Comparison of ENCODE assay signal across 8 cellular contexts in the genomic region with DNA sequence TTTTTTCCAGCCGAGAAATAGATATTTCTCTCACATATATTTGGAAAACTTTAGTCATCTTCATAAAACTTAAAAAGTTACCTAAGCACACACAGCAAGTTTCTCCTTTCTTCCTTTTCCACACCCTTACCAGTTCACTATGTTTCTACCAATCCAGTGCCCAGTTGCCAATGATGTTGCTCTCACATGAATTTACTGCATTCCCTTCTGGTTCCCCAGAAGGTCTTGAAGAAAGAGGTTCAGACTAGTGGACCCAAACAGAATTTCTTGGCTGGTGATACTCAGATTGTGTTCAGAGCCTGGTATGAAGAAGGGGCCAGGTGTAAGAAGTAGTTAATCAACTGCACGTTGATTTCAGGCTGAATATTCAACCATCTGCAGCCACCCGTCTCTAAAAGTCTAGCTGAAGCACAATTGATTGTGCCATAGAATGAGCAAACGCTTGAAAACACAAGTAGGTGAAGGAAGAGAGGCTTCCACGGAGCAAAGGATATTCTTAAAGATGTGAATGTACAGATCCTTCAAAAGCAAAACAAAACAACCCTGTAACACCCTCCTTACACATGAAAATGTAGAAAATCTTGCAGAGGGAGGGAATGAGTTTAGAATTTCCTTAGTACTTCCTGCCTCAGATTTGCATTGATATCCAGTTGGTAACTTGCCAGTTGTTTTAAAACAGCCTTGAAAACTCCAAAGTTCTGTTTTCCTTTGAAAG. TPM values are rescaled to one million over a fixed set of nuclear protein-coding genes. Genes with fewer than 3 reads are reported as not detected.
DNase-seq lines count a peak whose midpoint lies in the region; TF ChIP-seq lines count a peak whose summit lies in the region.

No MANE protein-coding gene starts in this region.

- TF ChIP-seq POLR2A in Peyer's patch (IDR thresholded peaks at IDR 0.05), result no peak
- TF ChIP-seq POLR2A in erythroblast (IDR thresholded peaks at IDR 0.05; ENCODE audit: low read length), result no peak

- no peaks in the 10 kb centered on the region for H3K4me1 ChIP-seq in Peyer's patch

- peak overlapping the region in 3 of 4 donors; percentile 10 to 29 (median 13) for H3K27ac ChIP-seq in Peyer's patch

- no peaks in the 10 kb centered on the region for H3K27me3 ChIP-seq in Peyer's patch

- H3K36me3 ChIP-seq in Peyer's patch, result no peaks in the 10 kb centered on the region

- DNase-seq in EL (peak; percentile 57), Peyer's patch (no peak), fibroblast of mammary gland (ENCODE audit: low read depth) (peak; percentile 55), renal cortical epithelial cell (ENCODE audit: low read depth) (peak; percentile 69), NCI-H1092 treated with DMSO at 0.1 percent for 48 hours (lab: John Stamatoyannopoulos, UW) (no peak), RKO (ENCODE audit: low spot score) (no peak), erythroblast (lab: John Stamatoyannopoulos, UW) (no peak), NCI-H1105 treated with DMSO at 0.1 percent for 48 hours (lab: John Stamatoyannopoulos, UW) (no peak)

- TF ChIP-seq CTCF in Peyer's patch (IDR thresholded peaks at IDR 0.05) (no peak), fibroblast of mammary gland (conservative IDR thresholded peaks at IDR 0.05; ENCODE audit: control insufficient read depth, insufficient read depth, low read depth, low read length) (no peak)

- no peaks in the 10 kb centered on the region for H3K9me3 ChIP-seq in Peyer's patch

- peak overlapping the region in 2 of 4 donors; percentile 19 to 32 for H3K4me3 ChIP-seq in Peyer's patch
- peak overlapping the region; percentile 31 for H3K4me3 ChIP-seq in fibroblast of mammary gland (ENCODE audit: control insufficient read depth, low read depth, low read length)

RNA-seq across cellular contexts. Expression of gene RBMS3, which starts 4.6 kb away (rescaled TPM):
- total RNA-seq in Peyer's patch, result 10 to 100 TPM in 2 of 4 donors, 1 to 10 TPM in 2; 2.8 to 77.6 (median 13.7) TPM
- total RNA-seq in renal cortical epithelial cell, result 26.7 and 38.6 TPM in 2 replicates

Comparison
In these comparisons a context has a peak if more than half of its experiments do, and no peak if none do; other contexts are left out.
1. DNase-seq: peak in EL (single experiment), fibroblast of mammary gland (single experiment) and renal cortical epithelial cell (single experiment); none in Peyer's patch (0 of 3), NCI-H1092 treated with DMSO at 0.1 percent for 48 hours (single experiment), RKO (single experiment), erythroblast (0 of 2) and NCI-H1105 treated with DMSO at 0.1 percent for 48 hours (single experiment).